ENCODE assay signal across 8 cellular contexts in the genomic region with DNA sequence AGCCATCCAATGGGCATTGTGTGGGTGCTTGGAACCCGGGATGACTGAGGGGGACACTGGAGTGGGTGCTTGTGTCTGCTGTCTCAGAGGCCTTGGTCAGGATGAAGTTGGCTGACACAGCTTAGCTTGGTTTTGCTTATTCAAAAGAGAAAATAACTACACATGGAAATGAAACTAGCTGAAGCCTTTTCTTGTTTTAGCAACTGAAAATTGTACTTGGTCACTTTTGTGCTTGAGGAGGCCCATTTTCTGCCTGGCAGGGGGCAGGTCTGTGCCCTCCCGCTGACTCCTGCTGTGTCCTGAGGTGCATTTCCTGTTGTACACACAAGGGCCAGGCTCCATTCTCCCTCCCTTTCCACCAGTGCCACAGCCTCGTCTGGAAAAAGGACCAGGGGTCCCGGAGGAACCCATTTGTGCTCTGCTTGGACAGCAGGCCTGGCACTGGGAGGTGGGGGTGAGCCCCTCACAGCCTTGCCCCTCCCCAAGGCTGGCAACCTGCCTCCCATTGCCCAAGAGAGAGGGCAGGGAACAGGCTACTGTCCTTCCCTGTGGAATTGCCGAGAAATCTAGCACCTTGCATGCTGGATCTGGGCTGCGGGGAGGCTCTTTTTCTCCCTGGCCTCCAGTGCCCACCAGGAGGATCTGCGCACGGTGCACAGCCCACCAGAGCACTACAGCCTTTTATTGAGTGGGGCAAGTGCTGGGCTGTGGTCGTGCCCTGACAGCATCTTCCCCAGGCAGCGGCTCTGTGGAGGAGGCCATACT. TPM values are rescaled to one million over a fixed set of nuclear protein-coding genes. Genes with fewer than 3 reads are reported as not detected.
DNase-seq lines count a peak whose midpoint lies in the region; ATAC-seq and TF ChIP-seq lines count a peak whose summit lies in the region.

No MANE protein-coding gene starts in this region.

- peaks cover 13% of the 10 kb centered on the region for H3K36me3 Mint-ChIP-seq in nephron progenitor cell (ENCODE audit: low read depth)
- peaks cover 2% of the 10 kb centered on the region for H3K36me3 Mint-ChIP-seq in activated T-helper 1 cell treated with anti-CD3 and anti-CD28 coated beads, Interleukin-12 subunit alpha, Interleukin-12 subunit beta, Interleukin-2, Interleukin-4 antibody, amounts not matched to agents 30 ng/mL and 10 ng/mL and 1 ng/mL, durations not matched to agents 14 hours and 24 hours and 36 hours (ENCODE audit: low read depth)

- no peaks in the 10 kb centered on the region for H3K27me3 Mint-ChIP-seq in nephron progenitor cell (ENCODE audit: low read depth, poor library complexity)
- H3K27me3 Mint-ChIP-seq in activated T-helper 1 cell treated with anti-CD3 and anti-CD28 coated beads, Interleukin-12 subunit alpha, Interleukin-12 subunit beta, Interleukin-2, Interleukin-4 antibody, amounts not matched to agents 30 ng/mL and 10 ng/mL and 1 ng/mL, durations not matched to agents 14 hours and 24 hours and 36 hours (ENCODE audit: insufficient read depth), result no peaks in the 10 kb centered on the region

- TF ChIP-seq CTCF in nephron progenitor cell (IDR thresholded peaks at IDR 0.05), result no peak

- no peak for DNase-seq in nephron progenitor cell
- DNase-seq in NCI-H1092 treated with DMSO at 0.1 percent for 48 hours (lab: John Stamatoyannopoulos, UW), result no peak
- no peak for DNase-seq in NCI-H2171 (lab: John Stamatoyannopoulos, UW)
- no peak for DNase-seq in ACHN
- no peak for DNase-seq in activated T-helper 1 cell treated with anti-CD3 and anti-CD28 coated beads, Interleukin-12 subunit alpha, Interleukin-12 subunit beta, Interleukin-2, Interleukin-4 antibody, amounts not matched to agents 30 ng/mL and 10 ng/mL and 1 ng/mL, durations not matched to agents 14 hours and 24 hours and 36 hours (ENCODE audit: low spot score)

- intact Hi-C loops in activated T-helper 1 cell treated with anti-CD3 and anti-CD28 coated beads, Interleukin-12 subunit alpha, Interleukin-12 subunit beta, Interleukin-2, Interleukin-4 antibody, amounts not matched to agents 30 ng/mL and 10 ng/mL and 1 ng/mL, durations not matched to agents 14 hours and 24 hours and 36 hours (cut with micrococcal nuclease), result no loop called here

- peak overlapping the region; percentile 82 for H3K27ac Mint-ChIP-seq in nephron progenitor cell
- no peak overlapping the region for H3K27ac Mint-ChIP-seq in activated T-helper 1 cell treated with anti-CD3 and anti-CD28 coated beads, Interleukin-12 subunit alpha, Interleukin-12 subunit beta, Interleukin-2, Interleukin-4 antibody, amounts not matched to agents 30 ng/mL and 10 ng/mL and 1 ng/mL, durations not matched to agents 14 hours and 24 hours and 36 hours

- H3K4me3 Mint-ChIP-seq in nephron progenitor cell, result no peak overlapping the region
- H3K4me3 Mint-ChIP-seq in activated T-helper 1 cell treated with anti-CD3 and anti-CD28 coated beads, Interleukin-12 subunit alpha, Interleukin-12 subunit beta, Interleukin-2, Interleukin-4 antibody, amounts not matched to agents 30 ng/mL and 10 ng/mL and 1 ng/mL, durations not matched to agents 14 hours and 24 hours and 36 hours, result no peak overlapping the region

- no peaks in the 10 kb centered on the region for H3K9me3 Mint-ChIP-seq in nephron progenitor cell
- H3K9me3 Mint-ChIP-seq in activated T-helper 1 cell treated with anti-CD3 and anti-CD28 coated beads, Interleukin-12 subunit alpha, Interleukin-12 subunit beta, Interleukin-2, Interleukin-4 antibody, amounts not matched to agents 30 ng/mL and 10 ng/mL and 1 ng/mL, durations not matched to agents 14 hours and 24 hours and 36 hours, result no peaks in the 10 kb centered on the region

- no peaks in the 10 kb centered on the region for H3K4me1 Mint-ChIP-seq in nephron progenitor cell
- H3K4me1 Mint-ChIP-seq in activated T-helper 1 cell treated with anti-CD3 and anti-CD28 coated beads, Interleukin-12 subunit alpha, Interleukin-12 subunit beta, Interleukin-2, Interleukin-4 antibody, amounts not matched to agents 30 ng/mL and 10 ng/mL and 1 ng/mL, durations not matched to agents 14 hours and 24 hours and 36 hours (ENCODE audit: low read depth), result no peaks in the 10 kb centered on the region

- TF ChIP-seq EP300 in Ishikawa (IDR thresholded peaks at IDR 0.05; ENCODE audit: borderline replicate concordance), result no peak

- ATAC-seq in GM18858 (IDR thresholded peaks at IDR 0.05; ENCODE audit: unreplicated experiment) (peak; percentile 72), GM21723 (IDR thresholded peaks at IDR 0.05; ENCODE audit: unreplicated experiment) (peak; percentile 65)

- in situ Hi-C loops in ACHN (cut with HindIII; ENCODE audit: low pct_ligation_motif_present, low pct_unique_long_range_greater_than_20kb, low sequenced_read_pairs), result no loop called here

- 0 out of 2 replicates have a peak, but pooled peaks have one; percentile 0 for TF ChIP-seq RAD21 in Ishikawa (IDR thresholded peaks at IDR 0.05; ENCODE audit: low read depth)

TF ChIP-seq in Ishikawa, 13 proteins besides CTCF, POLR2A, EP300 and RAD21:
- TF ChIP-seq YY1 (IDR thresholded peaks at IDR 0.05; ENCODE audit: low read depth), result no peak
- no peak for TF ChIP-seq NFIC (IDR thresholded peaks at IDR 0.05)
- TF ChIP-seq TCF12 (IDR thresholded peaks at IDR 0.05; ENCODE audit: low read depth), result no peak
- no peak for TF ChIP-seq TAF1 (IDR thresholded peaks at IDR 0.05; ENCODE audit: low read depth)
- TF ChIP-seq EGR1 (IDR thresholded peaks at IDR 0.05), result no peak
- no peak for TF ChIP-seq CEBPB (IDR thresholded peaks at IDR 0.05)
- TF ChIP-seq, protein P1, sequence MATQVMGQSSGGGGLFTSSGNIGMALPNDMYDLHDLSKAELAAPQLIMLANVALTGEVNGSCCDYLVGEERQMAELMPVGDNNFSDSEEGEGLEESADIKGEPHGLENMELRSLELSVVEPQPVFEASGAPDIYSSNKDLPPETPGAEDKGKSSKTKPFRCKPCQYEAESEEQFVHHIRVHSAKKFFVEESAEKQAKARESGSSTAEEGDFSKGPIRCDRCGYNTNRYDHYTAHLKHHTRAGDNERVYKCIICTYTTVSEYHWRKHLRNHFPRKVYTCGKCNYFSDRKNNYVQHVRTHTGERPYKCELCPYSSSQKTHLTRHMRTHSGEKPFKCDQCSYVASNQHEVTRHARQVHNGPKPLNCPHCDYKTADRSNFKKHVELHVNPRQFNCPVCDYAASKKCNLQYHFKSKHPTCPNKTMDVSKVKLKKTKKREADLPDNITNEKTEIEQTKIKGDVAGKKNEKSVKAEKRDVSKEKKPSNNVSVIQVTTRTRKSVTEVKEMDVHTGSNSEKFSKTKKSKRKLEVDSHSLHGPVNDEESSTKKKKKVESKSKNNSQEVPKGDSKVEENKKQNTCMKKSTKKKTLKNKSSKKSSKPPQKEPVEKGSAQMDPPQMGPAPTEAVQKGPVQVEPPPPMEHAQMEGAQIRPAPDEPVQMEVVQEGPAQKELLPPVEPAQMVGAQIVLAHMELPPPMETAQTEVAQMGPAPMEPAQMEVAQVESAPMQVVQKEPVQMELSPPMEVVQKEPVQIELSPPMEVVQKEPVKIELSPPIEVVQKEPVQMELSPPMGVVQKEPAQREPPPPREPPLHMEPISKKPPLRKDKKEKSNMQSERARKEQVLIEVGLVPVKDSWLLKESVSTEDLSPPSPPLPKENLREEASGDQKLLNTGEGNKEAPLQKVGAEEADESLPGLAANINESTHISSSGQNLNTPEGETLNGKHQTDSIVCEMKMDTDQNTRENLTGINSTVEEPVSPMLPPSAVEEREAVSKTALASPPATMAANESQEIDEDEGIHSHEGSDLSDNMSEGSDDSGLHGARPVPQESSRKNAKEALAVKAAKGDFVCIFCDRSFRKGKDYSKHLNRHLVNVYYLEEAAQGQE (IDR thresholded peaks at IDR 0.05; ENCODE audit: low read depth), result no peak
- TF ChIP-seq TEAD4 (IDR thresholded peaks at IDR 0.05), result no peak
- TF ChIP-seq, protein P2, sequence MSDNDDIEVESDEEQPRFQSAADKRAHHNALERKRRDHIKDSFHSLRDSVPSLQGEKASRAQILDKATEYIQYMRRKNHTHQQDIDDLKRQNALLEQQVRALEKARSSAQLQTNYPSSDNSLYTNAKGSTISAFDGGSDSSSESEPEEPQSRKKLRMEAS (IDR thresholded peaks at IDR 0.05), result no peak
- TF ChIP-seq FOXM1 (IDR thresholded peaks at IDR 0.05; ENCODE audit: borderline replicate concordance, low read depth), result no peak
- no peak for TF ChIP-seq CREB1 (IDR thresholded peaks at IDR 0.05; ENCODE audit: low read depth)
- TF ChIP-seq, protein P3, sequence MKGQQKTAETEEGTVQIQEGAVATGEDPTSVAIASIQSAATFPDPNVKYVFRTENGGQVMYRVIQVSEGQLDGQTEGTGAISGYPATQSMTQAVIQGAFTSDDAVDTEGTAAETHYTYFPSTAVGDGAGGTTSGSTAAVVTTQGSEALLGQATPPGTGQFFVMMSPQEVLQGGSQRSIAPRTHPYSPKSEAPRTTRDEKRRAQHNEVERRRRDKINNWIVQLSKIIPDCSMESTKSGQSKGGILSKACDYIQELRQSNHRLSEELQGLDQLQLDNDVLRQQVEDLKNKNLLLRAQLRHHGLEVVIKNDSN (IDR thresholded peaks at IDR 0.05), result no peak
- TF ChIP-seq ZBTB7A (IDR thresholded peaks at IDR 0.05; ENCODE audit: low read depth), result no peak
TF ChIP-seq in Ishikawa: peak in this region for 0.

RNA-seq across cellular contexts. Expression of a gene that starts 49.4 kb away (rescaled TPM):
- total RNA-seq in activated T-helper 1 cell treated with anti-CD3 and anti-CD28 coated beads, Interleukin-12 subunit alpha, Interleukin-12 subunit beta, Interleukin-2, Interleukin-4 antibody, amounts not matched to agents 30 ng/mL and 10 ng/mL and 1 ng/mL, durations not matched to agents 14 hours and 24 hours and 36 hours, result 36.8 and 38.5 TPM in 2 replicates
